Comparison of ENCODE assay signal across 24 cellular contexts in the genomic region with DNA sequence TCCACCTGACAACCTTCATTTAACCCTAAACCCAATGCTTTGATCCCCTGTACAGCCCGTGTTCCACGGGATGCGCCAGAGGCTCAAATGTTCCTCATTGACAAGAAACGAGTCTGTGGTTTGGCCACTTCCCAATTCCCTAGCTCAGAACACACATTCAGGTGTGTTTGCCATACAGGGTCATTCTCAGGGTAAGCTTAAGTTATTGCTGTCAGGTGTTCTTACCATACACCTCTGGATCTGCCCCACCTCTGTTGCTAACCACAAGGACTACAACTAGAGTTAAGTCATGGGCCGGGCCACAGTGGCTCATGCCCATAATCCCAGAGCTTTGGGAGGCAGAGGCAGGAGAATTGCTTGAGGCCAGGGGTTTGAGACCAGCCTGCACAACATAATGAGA. TPM values are rescaled to one million over a fixed set of nuclear protein-coding genes. Genes with fewer than 3 reads are reported as not detected.
DNase-seq lines count a peak whose midpoint lies in the region; ATAC-seq and TF ChIP-seq lines count a peak whose summit lies in the region.
"Had no signal": no experiment of that assay in that cellular context is flagged by ENCODE, and none has a peak within 500 bp of the region (broad histone marks: within the 10 kb centered on the region; RNA-seq: fewer than 3 reads in every experiment).

No MANE protein-coding gene starts in this region.

- no peak overlapping the region for H3K4me3 ChIP-seq in kidney epithelial cell (ENCODE audit: low read depth, low read length)
- H3K4me3 ChIP-seq: coronary artery, right atrium auricular region, tibial artery had no signal

- H3K36me3 ChIP-seq in kidney epithelial cell (ENCODE audit: control insufficient read depth, insufficient read depth, low read length), result no peaks in the 10 kb centered on the region
- H3K36me3 ChIP-seq: right atrium auricular region, tibial artery had no signal

- H3K27me3 ChIP-seq in kidney epithelial cell (ENCODE audit: control insufficient read depth, insufficient read depth, low read length), result no peaks in the 10 kb centered on the region
- H3K27me3 ChIP-seq: right atrium auricular region, tibial artery had no signal

- peak; percentile 18 for ATAC-seq in Right ventricle myocardium superior (ENCODE audit: poor library complexity)
- ATAC-seq in left ventricle myocardium superior, result no peak
- no peak for ATAC-seq in GM21390 (IDR thresholded peaks at IDR 0.05; ENCODE audit: unreplicated experiment)
- ATAC-seq in HG02798 (IDR thresholded peaks at IDR 0.05; ENCODE audit: poor library complexity, unreplicated experiment), result no peak
- ATAC-seq: activated naive CD4-positive, alpha-beta T cell treated with anti-CD3 and anti-CD28 coated beads, Interleukin-2, amount 50 U/mL, for 72 hours; activated T-cell treated with anti-CD3 and anti-CD28 coated beads, Interleukin-2, amount 50 U/mL, for 72 hours; stimulated activated naive B cell treated with anti-CD40 and anti-IgM and Interleukin-4, amounts not matched to agents 10 μg/mL and 1 μg/mL and 100 μg/mL, for 72 hours; WTC11 had no signal

- DNase-seq in Right ventricle myocardium superior, result no peak
- DNase-seq in left ventricle myocardium superior, result no peak
- peak; percentile 98 for DNase-seq in RPMI8226
- peak; percentile 12 for DNase-seq in kidney epithelial cell (ENCODE audit: low read depth)
- no peak for DNase-seq in SHP77 (lab: John Stamatoyannopoulos, UW)
- DNase-seq in activated T-cell treated with anti-CD3 and anti-CD28 coated beads for 4 hours, result no peak
- DNase-seq: activated T-cell treated with anti-CD3 and anti-CD28 coated beads, Interleukin-2, amount 50 U/mL, for 72 hours; C1 segment of cervical spinal cord; DND-41; foreskin melanocyte; GOT3; IMR-90; kidney glomerular epithelial cell; NCI-H2171 treated with DMSO at 0.1 percent for 48 hours; SHP77 treated with DMSO at 0.1 percent for 48 hours; stimulated activated CD4-positive, alpha-beta T cell treated with anti-CD3 and anti-CD28 coated beads, Interleukin-15, amount 100 ng/mL, for 24 hours; stimulated activated naive B cell treated with anti-CD40 and anti-IgM and Interleukin-4, amounts not matched to agents 10 μg/mL and 1 μg/mL and 100 μg/mL, for 72 hours; tibial artery had no signal

- intact Hi-C loops in Right ventricle myocardium superior (cut with DNase I), result no loop called here
- intact Hi-C loops in left ventricle myocardium superior (cut with micrococcal nuclease), result no loop called here

- no peak for TF ChIP-seq CTCF in kidney epithelial cell (IDR thresholded peaks at IDR 0.05; ENCODE audit: insufficient read depth, low read length, poor library complexity, severe bottlenecking)

RNA-seq across cellular contexts. Expression of a gene that starts 45.6 kb away (rescaled TPM):
- total RNA-seq in Right ventricle myocardium superior, result 5.6 TPM
- total RNA-seq in left ventricle myocardium superior, result 8.9 TPM
- total RNA-seq in kidney epithelial cell, result 10.1 and 11.9 TPM in 2 replicates

RNA-seq across cellular contexts. Expression of a gene that starts 53.2 kb away (rescaled TPM):
- total RNA-seq in Right ventricle myocardium superior (3.3 TPM), left ventricle myocardium superior (1.7 TPM), kidney epithelial cell (1.9 and 5.3 TPM in 2 replicates)

Comparison
In these comparisons a context has a peak if more than half of its experiments do, and no peak if none do; other contexts are left out.
1. DNase-seq: peak in RPMI8226 (single experiment) and kidney epithelial cell (single experiment); none in Right ventricle myocardium superior (single experiment), left ventricle myocardium superior (single experiment), SHP77 (0 of 2) and activated T-cell treated with anti-CD3 and anti-CD28 coated beads for 4 hours (single experiment).